ENCODE assay signal across 9 cellular contexts in genomic region chr3:61807865-61808276, GRCh38.
DNase-seq lines count a peak whose midpoint lies in the region; ATAC-seq and TF ChIP-seq lines count a peak whose summit lies in the region.
"Had no signal": no experiment of that assay in that cellular context is flagged by ENCODE, and none has a peak within 500 bp of the region (broad histone marks: within the 10 kb centered on the region; RNA-seq: fewer than 3 reads in every experiment).

No MANE protein-coding gene starts in this region.

- peaks cover 47% of the 10 kb centered on the region for H3K4me1 Mint-ChIP-seq in HFFc6 (ENCODE audit: low read depth)
- H3K4me1 Mint-ChIP-seq in osteocyte (ENCODE audit: unreplicated experiment): peaks cover 51% of the 10 kb centered on the region

- no peaks in the 10 kb centered on the region; the same call in 1 of the 2 replicates for H3K4me1 ChIP-seq in SJCRH30
- H3K4me1 ChIP-seq in left ventricle myocardium inferior: peaks cover 100% of the 10 kb centered on the region
- H3K4me1 ChIP-seq in spleen: peaks cover 0 to 39% (median 30%) of the 10 kb centered on the region in 6 donors

- no peak for TF ChIP-seq POLR2A in spleen (IDR thresholded peaks at IDR 0.05)

- H3K36me3 ChIP-seq in SJCRH30 (no peaks in the 10 kb centered on the region), left ventricle myocardium inferior (no peaks in the 10 kb centered on the region), spleen (no peaks in the 10 kb centered on the region)

- DNase-seq in HFFc6 (peak; percentile 40), SJCRH30 (peak; percentile 10 to 40), left ventricle myocardium inferior (no peak), spleen (no peak), osteocyte (ENCODE audit: extremely low spot score, unreplicated experiment) (no peak), GDM1 (lab: John Stamatoyannopoulos, UW) (no peak)
- no peak for DNase-seq in stimulated activated CD4-positive, alpha-beta T cell treated with anti-CD3 and anti-CD28 coated beads, Interleukin-4, amount 100 ng/mL, for 4 hours

- no peak for ATAC-seq in activated CD4-positive, CD25-positive, alpha-beta regulatory T cell treated with anti-CD3 and anti-CD28 coated beads, Interleukin-2, amount 50 U/mL, for 24 hours

- H3K27me3 Mint-ChIP-seq in HFFc6 (ENCODE audit: insufficient read depth): no peaks in the 10 kb centered on the region
- no peaks in the 10 kb centered on the region for H3K27me3 Mint-ChIP-seq in osteocyte (ENCODE audit: unreplicated experiment)

- TF ChIP-seq CTCF in HFFc6 (IDR thresholded peaks at IDR 0.05) (no peak), left ventricle myocardium inferior (IDR thresholded peaks at IDR 0.05; ENCODE audit: borderline replicate concordance) (no peak), spleen (IDR thresholded peaks at IDR 0.05 in 8 of 11, conservative IDR thresholded peaks at IDR 0.05 in 3 of 11) (no peak), osteocyte (IDR thresholded peaks at IDR 0.05) (no peak)

- no peaks in the 10 kb centered on the region for H3K9me3 ChIP-seq in SJCRH30 (replicated peaks)
- no peaks in the 10 kb centered on the region for H3K9me3 ChIP-seq in left ventricle myocardium inferior (replicated peaks)
- H3K9me3 ChIP-seq in spleen: no peaks in the 10 kb centered on the region

- H3K27ac ChIP-seq in SJCRH30 (no peak overlapping the region), left ventricle myocardium inferior (replicated peaks) (peak overlapping the region; percentile 86), spleen (peak overlapping the region in 6 of 8 donors; percentile 2 to 52 (median 36))

- H3K4me3 ChIP-seq in SJCRH30 (no peak overlapping the region), left ventricle myocardium inferior (no peak overlapping the region), spleen (no peak overlapping the region)
- H3K4me3 ChIP-seq: skin epidermis had no signal

- intact Hi-C loops in left ventricle myocardium inferior (cut with micrococcal nuclease): no loop called here
- intact Hi-C loops in spleen (cut with DNase I; ENCODE audit: low total_unique reads): no loop called here

- WGBS in spleen, 5 donors: 67 to 80% (median 72%) methylated on average over 6 of the region's 6 CpGs

- H3K27ac Mint-ChIP-seq in HFFc6 (0 out of 2 replicates have a peak overlapping the region, but pooled peaks have one; percentile 11), osteocyte (ENCODE audit: unreplicated experiment) (no peak overlapping the region)

- H3K27me3 ChIP-seq in SJCRH30: no peaks in the 10 kb centered on the region
- no peaks in the 10 kb centered on the region for H3K27me3 ChIP-seq in left ventricle myocardium inferior (ENCODE audit: low read depth)
- no peaks in the 10 kb centered on the region for H3K27me3 ChIP-seq in spleen (replicated peaks in 1 of 7)

- no peak overlapping the region for H3K4me3 Mint-ChIP-seq in HFFc6
- no peak overlapping the region for H3K4me3 Mint-ChIP-seq in osteocyte (ENCODE audit: unreplicated experiment)

- no peaks in the 10 kb centered on the region for H3K9me3 Mint-ChIP-seq in HFFc6
- H3K9me3 Mint-ChIP-seq in osteocyte (ENCODE audit: unreplicated experiment): no peaks in the 10 kb centered on the region

- H3K36me3 Mint-ChIP-seq in HFFc6 (ENCODE audit: low read depth) (no peaks in the 10 kb centered on the region), osteocyte (ENCODE audit: unreplicated experiment) (no peaks in the 10 kb centered on the region)

Comparison
In these comparisons a context has a peak if more than half of its experiments do, and no peak if none do; other contexts are left out.
1. DNase-seq: peak in HFFc6 (single experiment) and SJCRH30 (2 of 2); none in left ventricle myocardium inferior (single experiment), spleen (single experiment), stimulated activated CD4-positive, alpha-beta T cell treated with anti-CD3 and anti-CD28 coated beads, Interleukin-4, amount 100 ng/mL, for 4 hours (0 of 2), osteocyte (single experiment) and GDM1 (single experiment).